17 cellular contexts compared by ENCODE assay signal in the genomic region with DNA sequence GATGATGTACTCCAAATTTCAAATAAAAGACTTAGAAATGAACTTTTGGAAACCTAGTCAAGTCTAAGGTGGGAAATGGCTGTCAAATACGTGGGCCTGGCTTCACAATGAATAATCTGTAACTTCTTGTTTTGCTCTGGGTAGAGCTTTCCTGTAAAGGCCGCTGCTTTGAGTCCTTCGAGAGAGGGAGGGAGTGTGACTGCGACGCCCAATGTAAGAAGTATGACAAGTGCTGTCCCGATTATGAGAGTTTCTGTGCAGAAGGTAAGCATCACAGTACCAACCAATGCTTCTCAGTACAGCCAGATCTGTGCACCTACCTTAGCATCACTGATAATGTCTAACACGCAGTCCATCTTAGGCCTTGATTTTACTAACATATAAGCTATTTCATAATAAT. TPM values are rescaled to one million over a fixed set of nuclear protein-coding genes. Genes with fewer than 3 reads are reported as not detected.
A peak's percentile ranks its signal among the peaks of the same experiment; 100 is the strongest.
DNase-seq lines count a peak whose midpoint lies in the region; ATAC-seq and TF ChIP-seq lines count a peak whose summit lies in the region.
"Had no signal": no experiment of that assay in that cellular context is flagged by ENCODE, and none has a peak within 500 bp of the region (broad histone marks: within the 10 kb centered on the region; RNA-seq: fewer than 3 reads in every experiment).

No MANE protein-coding gene starts in this region.

- H3F3A ChIP-seq in SK-N-SH (replicated peaks; ENCODE audit: insufficient read depth): no peaks in the 10 kb centered on the region

- no peak for TF ChIP-seq RAD21 in SK-N-SH (IDR thresholded peaks at IDR 0.05; ENCODE audit: low read length)

- no peak overlapping the region for H2AFZ ChIP-seq in SK-N-SH (ENCODE audit: low read depth)

- no peaks in the 10 kb centered on the region for H3K27me3 Mint-ChIP-seq in activated T-cell treated with anti-CD3 and anti-CD28 coated beads, Interleukin-2, amount 50 U/mL, for 24 hours
- H3K27me3 Mint-ChIP-seq in CD4-positive, alpha-beta memory T cell: peaks cover 0 to 1% of the 10 kb centered on the region in 2 donors
- no peaks in the 10 kb centered on the region for H3K27me3 Mint-ChIP-seq in T-helper 2 cell treated with Interferon-gamma antibody and Interleukin-4, amounts not matched to agents 5 μg/mL and 100 μg/mL, for 36 hours (ENCODE audit: low read depth)
- no peaks in the 10 kb centered on the region for H3K27me3 Mint-ChIP-seq in activated naive CD4-positive, alpha-beta T cell treated with anti-CD3 and anti-CD28 coated beads, Interleukin-2, amount 50 U/mL, for 24 hours

- H3K9me2 ChIP-seq in SK-N-SH: no peaks in the 10 kb centered on the region

- POLR2A ChIA-PET in CD4-positive, alpha-beta memory T cell (lab: Charles Lee; ENCODE audit: partially characterized antibody): interaction anchor here (1.2 to 1.6 kb wide), 3 partner anchors 9 to 14 kb away, joined by 3 to 5 read pairs (median 5); no protein-coding TSS in a partner anchor
- POLR2A ChIA-PET in SK-N-SH (lab: Yijun Ruan, JAX): no interaction called here

- TF ChIP-seq EP300 in SK-N-SH (IDR thresholded peaks at IDR 0.05; ENCODE audit: borderline replicate concordance in 1 of 2, low read depth in 1 of 2, low read length in 1 of 2): no peak

- peaks cover 69% of the 10 kb centered on the region for H3K4me1 Mint-ChIP-seq in activated T-cell treated with anti-CD3 and anti-CD28 coated beads, Interleukin-2, amount 50 U/mL, for 24 hours (ENCODE audit: low read depth)
- H3K4me1 Mint-ChIP-seq in CD4-positive, alpha-beta memory T cell: peaks cover 28 to 40% (median 35%) of the 10 kb centered on the region in 4 donors
- H3K4me1 Mint-ChIP-seq in T-helper 2 cell treated with Interferon-gamma antibody and Interleukin-4, amounts not matched to agents 5 μg/mL and 100 μg/mL, for 36 hours (ENCODE audit: low read depth): peaks cover 53% of the 10 kb centered on the region
- H3K4me1 Mint-ChIP-seq in activated naive CD4-positive, alpha-beta T cell treated with anti-CD3 and anti-CD28 coated beads, Interleukin-2, amount 50 U/mL, for 24 hours: peaks cover 87% of the 10 kb centered on the region

- H3K27ac Mint-ChIP-seq in activated T-cell treated with anti-CD3 and anti-CD28 coated beads, Interleukin-2, amount 50 U/mL, for 24 hours: peak overlapping the region; percentile 84
- peak overlapping the region in 6 of 7 donors; percentile 26 to 91 (median 78) for H3K27ac Mint-ChIP-seq in CD4-positive, alpha-beta memory T cell
- H3K27ac Mint-ChIP-seq in T-helper 2 cell treated with Interferon-gamma antibody and Interleukin-4, amounts not matched to agents 5 μg/mL and 100 μg/mL, for 36 hours: peak overlapping the region; percentile 51
- H3K27ac Mint-ChIP-seq in activated naive CD4-positive, alpha-beta T cell treated with anti-CD3 and anti-CD28 coated beads, Interleukin-2, amount 50 U/mL, for 24 hours: peak overlapping the region; percentile 91
- H3K27ac Mint-ChIP-seq: CD14-positive monocyte had no signal

- H3K36me3 Mint-ChIP-seq in activated T-cell treated with anti-CD3 and anti-CD28 coated beads, Interleukin-2, amount 50 U/mL, for 24 hours (ENCODE audit: low read depth): no peaks in the 10 kb centered on the region
- H3K36me3 Mint-ChIP-seq in CD4-positive, alpha-beta memory T cell: no peaks in the 10 kb centered on the region
- peaks cover 6% of the 10 kb centered on the region for H3K36me3 Mint-ChIP-seq in T-helper 2 cell treated with Interferon-gamma antibody and Interleukin-4, amounts not matched to agents 5 μg/mL and 100 μg/mL, for 36 hours (ENCODE audit: low read depth)
- peaks cover 2% of the 10 kb centered on the region for H3K36me3 Mint-ChIP-seq in activated naive CD4-positive, alpha-beta T cell treated with anti-CD3 and anti-CD28 coated beads, Interleukin-2, amount 50 U/mL, for 24 hours
- H3K36me3 Mint-ChIP-seq: CD14-positive monocyte, IgD-negative memory B cell had no signal

- no peak overlapping the region for H3K9ac ChIP-seq in SK-N-SH

- no peak overlapping the region for H3K4me3 Mint-ChIP-seq in activated T-cell treated with anti-CD3 and anti-CD28 coated beads, Interleukin-2, amount 50 U/mL, for 24 hours
- H3K4me3 Mint-ChIP-seq in CD4-positive, alpha-beta memory T cell: peak overlapping the region in 1 of 8 donors; percentile 17
- H3K4me3 Mint-ChIP-seq in T-helper 2 cell treated with Interferon-gamma antibody and Interleukin-4, amounts not matched to agents 5 μg/mL and 100 μg/mL, for 36 hours: no peak overlapping the region
- H3K4me3 Mint-ChIP-seq in activated naive CD4-positive, alpha-beta T cell treated with anti-CD3 and anti-CD28 coated beads, Interleukin-2, amount 50 U/mL, for 24 hours: peak overlapping the region; percentile 55
- H3K4me3 Mint-ChIP-seq: CD14-positive monocyte, IgD-negative memory B cell had no signal

- no peak for ATAC-seq in GM21619 (IDR thresholded peaks at IDR 0.05; ENCODE audit: unreplicated experiment)
- ATAC-seq: GM12878 had no signal

- no peak overlapping the region for H3K4me2 ChIP-seq in SK-N-SH

- TF ChIP-seq CTCF in SK-N-SH (IDR thresholded peaks at IDR 0.05): no peak

- CTCF ChIA-PET in CD4-positive, alpha-beta memory T cell (lab: Charles Lee; ENCODE audit: partially characterized antibody): interaction anchor here (1.0 to 1.9 kb wide), 4 partner anchors 10 to 73 kb away, joined by 3 to 5 read pairs (median 4); a partner anchor contains a TSS
- CTCF ChIA-PET in SK-N-SH (lab: Yijun Ruan, JAX): interaction anchor here (0.6 to 1.2 kb wide), 2 partner anchors 10 to 38 kb away, joined by 3 to 4 read pairs; no protein-coding TSS in a partner anchor

- WGBS in SK-N-SH (ENCODE audit: low lambda C conversion rate): 76% methylated on average over 7 of the region's 7 CpGs

- H3K9me3 ChIP-seq in CD4-positive, alpha-beta memory T cell (ENCODE audit: control insufficient read depth in 1 of 2, low read length in 2 of 2): no peaks in the 10 kb centered on the region
- H3K9me3 ChIP-seq in SK-N-SH: no peaks in the 10 kb centered on the region
- H3K9me3 ChIP-seq: Peyer's patch had no signal

- no peak overlapping the region for H3K27ac ChIP-seq in CD4-positive, alpha-beta memory T cell (ENCODE audit: low read depth, low read length)
- no peak overlapping the region for H3K27ac ChIP-seq in SK-N-SH (ENCODE audit: low read depth in 2 of 2, low read length in 1 of 2)
- H3K27ac ChIP-seq: Peyer's patch had no signal

- no peaks in the 10 kb centered on the region for H3K9me3 Mint-ChIP-seq in activated T-cell treated with anti-CD3 and anti-CD28 coated beads, Interleukin-2, amount 50 U/mL, for 24 hours
- no peaks in the 10 kb centered on the region for H3K9me3 Mint-ChIP-seq in CD4-positive, alpha-beta memory T cell
- H3K9me3 Mint-ChIP-seq in T-helper 2 cell treated with Interferon-gamma antibody and Interleukin-4, amounts not matched to agents 5 μg/mL and 100 μg/mL, for 36 hours: peaks cover 3% of the 10 kb centered on the region
- no peaks in the 10 kb centered on the region for H3K9me3 Mint-ChIP-seq in activated naive CD4-positive, alpha-beta T cell treated with anti-CD3 and anti-CD28 coated beads, Interleukin-2, amount 50 U/mL, for 24 hours
- H3K9me3 Mint-ChIP-seq: CD14-positive monocyte, IgD-negative memory B cell had no signal

- no peaks in the 10 kb centered on the region for H3K36me3 ChIP-seq in CD4-positive, alpha-beta memory T cell (ENCODE audit: insufficient read depth, low read length)
- H3K36me3 ChIP-seq in SK-N-SH (replicated peaks in 1 of 2; ENCODE audit: control insufficient read depth in 1 of 2, insufficient read depth in 2 of 2, low read length in 1 of 2): no peaks in the 10 kb centered on the region
- H3K36me3 ChIP-seq: Peyer's patch had no signal

- no peaks in the 10 kb centered on the region for H3K79me2 ChIP-seq in SK-N-SH (ENCODE audit: insufficient read depth)

- no peaks in the 10 kb centered on the region for H4K20me1 ChIP-seq in SK-N-SH (ENCODE audit: insufficient read depth)

- DNase-seq in activated T-cell treated with anti-CD3 and anti-CD28 coated beads, Interleukin-2, amount 50 U/mL, for 24 hours: no peak
- DNase-seq in activated T-cell treated with anti-CD3 and anti-CD28 coated beads for 4 hours (no peak), SK-N-SH (no peak)
- DNase-seq in CD4-positive, alpha-beta memory T cell: no peak
- peak; percentile 23 for DNase-seq in T-helper 2 cell treated with Interferon-gamma antibody and Interleukin-4, amounts not matched to agents 5 μg/mL and 100 μg/mL, for 36 hours (ENCODE audit: low spot score)
- DNase-seq: DMS79, HCEC 1CT, NCI-H1436, NCI-H2029 treated with DMSO at 0.1 percent for 48 hours, NCI-H510A treated with DMSO at 0.1 percent for 48 hours, Peyer's patch had no signal

- no peak overlapping the region for H3K4me3 ChIP-seq in CD4-positive, alpha-beta memory T cell (ENCODE audit: low read length in 2 of 2)
- no peak overlapping the region for H3K4me3 ChIP-seq in SK-N-SH (ENCODE audit: low read depth in 2 of 2, low read length in 1 of 2)
- H3K4me3 ChIP-seq: GM12878, Peyer's patch had no signal

- intact Hi-C loops in CD4-positive, alpha-beta memory T cell (cut with micrococcal nuclease): no loop called here

- H3K4me1 ChIP-seq in CD4-positive, alpha-beta memory T cell (ENCODE audit: insufficient read depth, low read length): peaks cover 46% of the 10 kb centered on the region
- H3K4me1 ChIP-seq in SK-N-SH (ENCODE audit: control insufficient read depth in 1 of 2, insufficient read depth in 2 of 2, low read depth in 1 of 2, low read length in 1 of 2): no peaks in the 10 kb centered on the region; a peak in 1 of 4 replicates
- H3K4me1 ChIP-seq: Peyer's patch had no signal

- H3K27me3 ChIP-seq in CD4-positive, alpha-beta memory T cell (ENCODE audit: insufficient read depth, low read length): no peaks in the 10 kb centered on the region
- H3K27me3 ChIP-seq in SK-N-SH (ENCODE audit: insufficient read depth): no peaks in the 10 kb centered on the region
- H3K27me3 ChIP-seq: Peyer's patch had no signal

TF ChIP-seq in SK-N-SH, 30 proteins besides CTCF, POLR2A, EP300 and RAD21:
- TF ChIP-seq, protein P1, sequence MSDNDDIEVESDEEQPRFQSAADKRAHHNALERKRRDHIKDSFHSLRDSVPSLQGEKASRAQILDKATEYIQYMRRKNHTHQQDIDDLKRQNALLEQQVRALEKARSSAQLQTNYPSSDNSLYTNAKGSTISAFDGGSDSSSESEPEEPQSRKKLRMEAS (IDR thresholded peaks at IDR 0.05; ENCODE audit: low read depth): no peak
- TF ChIP-seq YY1 (IDR thresholded peaks at IDR 0.05; ENCODE audit: low read depth) (no peak), TAF1 (IDR thresholded peaks at IDR 0.05; ENCODE audit: borderline replicate concordance, low read depth, low read length) (no peak)

RNA-seq across cellular contexts. Expression of a gene that starts 5.4 kb away (rescaled TPM):
- under 1 TPM; 0.11 to 0.35 TPM for total RNA-seq in CD4-positive, alpha-beta memory T cell
- polyA plus RNA-seq in CD4-positive, alpha-beta memory T cell: under 1 TPM in 1 of 2 donors, not detected in 1; 0.32 TPM
- polyA plus RNA-seq in SK-N-SH (2012; rRNA removed): 0.08 TPM in 2 replicates
- 0.14 and 0.24 TPM in 2 replicates for polyA plus RNA-seq in SK-N-SH (2012; cell fraction: cytosol; rRNA removed)
- 0.06 and 0.13 TPM in 2 replicates for polyA plus RNA-seq in SK-N-SH (2012; cell fraction: nucleus; rRNA removed)
- total RNA-seq: G401, Peyer's patch had no signal
- polyA plus RNA-seq: CD14-positive monocyte, IgD-negative memory B cell had no signal
